Comparison of ENCODE assay signal across 32 cellular contexts in genomic region chr17:72394531-72394930, GRCh38.
DNase-seq lines count a peak whose midpoint lies in the region; ATAC-seq, FAIRE-seq and TF ChIP-seq lines count a peak whose summit lies in the region.
"Had no signal": no experiment of that assay in that cellular context is flagged by ENCODE, and none has a peak within 500 bp of the region (broad histone marks: within the 10 kb centered on the region; RNA-seq: fewer than 3 reads in every experiment).

No MANE protein-coding gene starts in this region.

- 77% methylated on average over 6 of the region's 6 CpGs for WGBS in A549 (ENCODE audit: missing lambda C conversion rate)

- H3K9me3 Mint-ChIP-seq in natural killer cell, result no peaks in the 10 kb centered on the region
- H3K9me3 Mint-ChIP-seq: activated CD8-positive, alpha-beta T cell treated with anti-CD3 and anti-CD28 coated beads for 36 hours; activated naive CD8-positive, alpha-beta T cell treated with anti-CD3 and anti-CD28 coated beads for 36 hours; effector memory CD8-positive, alpha-beta T cell; T-helper 1 cell treated with Interleukin-12 subunit alpha and Interleukin-12 subunit beta and Interleukin-4 antibody, amounts not matched to agents 30 μg/mL and 1 μg/mL, for 36 hours had no signal

- ATAC-seq in A549 (no peak), mucosa of descending colon (peak; percentile 13), natural killer cell (no peak)
- ATAC-seq: activated CD8-positive, alpha-beta T cell treated with anti-CD3 and anti-CD28 coated beads for 36 hours; effector memory CD8-positive, alpha-beta T cell; esophagus mucosa; foreskin keratinocyte; GM12878; heart left ventricle; lower lobe of right lung; stimulated activated naive B cell treated with anti-CD40 and anti-IgM and Interleukin-4, amounts not matched to agents 10 μg/mL and 1 μg/mL and 100 μg/mL, for 72 hours had no signal

- H3K4me3 Mint-ChIP-seq in natural killer cell, result no peak overlapping the region
- H3K4me3 Mint-ChIP-seq: activated CD8-positive, alpha-beta T cell treated with anti-CD3 and anti-CD28 coated beads for 36 hours; activated naive CD8-positive, alpha-beta T cell treated with anti-CD3 and anti-CD28 coated beads for 36 hours; effector memory CD8-positive, alpha-beta T cell; stimulated activated naive B cell treated with anti-CD40 and anti-IgM and Interleukin-4, amounts not matched to agents 10 μg/mL and 1 μg/mL and 100 μg/mL, for 72 hours; T-helper 1 cell treated with Interleukin-12 subunit alpha and Interleukin-12 subunit beta and Interleukin-4 antibody, amounts not matched to agents 30 μg/mL and 1 μg/mL, for 36 hours had no signal

- TF ChIP-seq RAD21 in A549 (conservative IDR thresholded peaks at IDR 0.05 in 1 of 2, IDR thresholded peaks at IDR 0.05 in 1 of 2), result no peak

- TF ChIP-seq CTCF in A549 (IDR thresholded peaks at IDR 0.05) (no peak), RWPE1 (conservative IDR thresholded peaks at IDR 0.05; ENCODE audit: low read depth) (no peak), mucosa of descending colon (IDR thresholded peaks at IDR 0.05) (no peak), natural killer cell (IDR thresholded peaks at IDR 0.05) (no peak)

- peak overlapping the region; percentile 63 for H3K4me2 ChIP-seq in A549

- peaks cover 84% of the 10 kb centered on the region for H3K4me1 ChIP-seq in A549
- H3K4me1 ChIP-seq in mucosa of descending colon (ENCODE audit: low read depth), result no peaks in the 10 kb centered on the region
- H3K4me1 ChIP-seq: ascending aorta, heart left ventricle, lower lobe of right lung, testis had no signal

- H3K27me3 Mint-ChIP-seq in natural killer cell (ENCODE audit: low read depth in 2 of 2), result no peaks in the 10 kb centered on the region
- H3K27me3 Mint-ChIP-seq: activated naive CD8-positive, alpha-beta T cell treated with anti-CD3 and anti-CD28 coated beads for 36 hours; effector memory CD8-positive, alpha-beta T cell; stimulated activated naive B cell treated with anti-CD40 and anti-IgM and Interleukin-4, amounts not matched to agents 10 μg/mL and 1 μg/mL and 100 μg/mL, for 72 hours had no signal

- H3K9me3 ChIP-seq in A549 (no peaks in the 10 kb centered on the region), mucosa of descending colon (no peaks in the 10 kb centered on the region)
- H3K9me3 ChIP-seq: ascending aorta, heart left ventricle, lower lobe of right lung, testis had no signal

- H3K4me1 Mint-ChIP-seq in natural killer cell, result no peaks in the 10 kb centered on the region
- H3K4me1 Mint-ChIP-seq: activated naive CD8-positive, alpha-beta T cell treated with anti-CD3 and anti-CD28 coated beads for 36 hours; stimulated activated naive B cell treated with anti-CD40 and anti-IgM and Interleukin-4, amounts not matched to agents 10 μg/mL and 1 μg/mL and 100 μg/mL, for 72 hours had no signal

- no peak for FAIRE-seq in A549 (lab: Jason Lieb, UNC)
- FAIRE-seq: A204.1, GM12878 had no signal

- POLR2A ChIA-PET in A549 (lab: Yijun Ruan, JAX) (interaction anchor here (0.6 to 1.3 kb wide), 3 partner anchors 9 to 197 kb away, joined by 3 to 5 read pairs (median 3); no protein-coding TSS in a partner anchor), RWPE1 (lab: Yijun Ruan, JAX; ENCODE audit: low non-redundant PET) (no interaction called here)

- DNase-seq in A549 (ENCODE audit: low read depth in 1 of 2, low spot score in 1 of 2) (no peak), ELR (ENCODE audit: low read depth) (peak; percentile 35), RWPE1 (ENCODE audit: low spot score) (no peak), mucosa of descending colon (no peak), DMS 273 (lab: John Stamatoyannopoulos, UW; ENCODE audit: unreplicated experiment) (no peak), NCI-H2029 treated with DMSO at 0.1 percent for 48 hours (lab: John Stamatoyannopoulos, UW) (no peak), KBM-7 (no peak), natural killer cell (no peak)
- DNase-seq: activated CD4-positive, alpha-beta T cell treated with anti-CD3 and anti-CD28 coated beads for 1 hour; activated CD8-positive, alpha-beta T cell treated with anti-CD3 and anti-CD28 coated beads for 36 hours; activated effector memory CD4-positive, alpha-beta T cell treated with Interleukin-2 at 50 U/mL for 16 hours; activated naive CD8-positive, alpha-beta T cell treated with anti-CD3 and anti-CD28 coated beads for 36 hours; caudate nucleus; COR-L47; cortex of kidney; DND-41; effector memory CD8-positive, alpha-beta T cell; foreskin keratinocyte; heart left ventricle; Kasumi-1; lower lobe of right lung; NCI-H2171; NCI-H524; stimulated activated CD4-positive, alpha-beta T cell treated with anti-CD3 and anti-CD28 coated beads, Interleukin-15, amount 100 ng/mL, for 24 hours; stimulated activated naive B cell treated with anti-CD40 and anti-IgM and Interleukin-4, amounts not matched to agents 10 μg/mL and 1 μg/mL and 100 μg/mL, for 72 hours; testis had no signal

- no peak for TF ChIP-seq EP300 in A549 (IDR thresholded peaks at IDR 0.05)

- intact Hi-C loops in mucosa of descending colon (cut with DNase I, micrococcal nuclease) (no loop called here), natural killer cell (cut with micrococcal nuclease) (no loop called here)

- H3K36me3 Mint-ChIP-seq in natural killer cell, result no peaks in the 10 kb centered on the region
- H3K36me3 Mint-ChIP-seq: activated naive CD8-positive, alpha-beta T cell treated with anti-CD3 and anti-CD28 coated beads for 36 hours; stimulated activated naive B cell treated with anti-CD40 and anti-IgM and Interleukin-4, amounts not matched to agents 10 μg/mL and 1 μg/mL and 100 μg/mL, for 72 hours had no signal

- no peaks in the 10 kb centered on the region for H3K36me3 ChIP-seq in mucosa of descending colon (ENCODE audit: low read depth)
- H3K36me3 ChIP-seq: ascending aorta, heart left ventricle, lower lobe of right lung had no signal

- CTCF ChIA-PET in A549 (lab: Yijun Ruan, JAX), result interaction anchor here (1.1 to 2.6 kb wide), 9 partner anchors 10 to 166 kb away, joined by 3 to 14 read pairs (median 3); no protein-coding TSS in a partner anchor
- CTCF ChIA-PET in RWPE1 (lab: Yijun Ruan, JAX), result no interaction called here

- TF ChIP-seq POLR2A in A549 (IDR thresholded peaks at IDR 0.05; ENCODE audit: low read length), result no peak

- H3K27ac Mint-ChIP-seq in natural killer cell, result no peak overlapping the region
- H3K27ac Mint-ChIP-seq: activated CD8-positive, alpha-beta T cell treated with anti-CD3 and anti-CD28 coated beads for 36 hours; activated naive CD8-positive, alpha-beta T cell treated with anti-CD3 and anti-CD28 coated beads for 36 hours; effector memory CD8-positive, alpha-beta T cell; stimulated activated naive B cell treated with anti-CD40 and anti-IgM and Interleukin-4, amounts not matched to agents 10 μg/mL and 1 μg/mL and 100 μg/mL, for 72 hours; T-helper 1 cell treated with Interleukin-12 subunit alpha and Interleukin-12 subunit beta and Interleukin-4 antibody, amounts not matched to agents 30 μg/mL and 1 μg/mL, for 36 hours had no signal

- H3K4me3 ChIP-seq in A549 (no peak overlapping the region), mucosa of descending colon (no peak overlapping the region)
- H3K4me3 ChIP-seq: ascending aorta, GM12878, heart left ventricle, lower lobe of right lung, testis had no signal

- in situ Hi-C loops in KBM-7 (cut with MboI; ENCODE audit: low pct_unique_long_range_greater_than_20kb, low sequenced_read_pairs), result no loop called here

- peak overlapping the region; percentile 76 to 85 for H3K27ac ChIP-seq in A549
- H3K27ac ChIP-seq in RWPE1, result peak overlapping the region; percentile 26; the same call in 1 of the 2 replicates
- H3K27ac ChIP-seq: ascending aorta, foreskin keratinocyte, heart left ventricle, HL-60, lower lobe of right lung, testis had no signal

TF ChIP-seq in A549, 52 proteins besides CTCF, POLR2A, EP300 and RAD21:
- TF ChIP-seq TFCP2L1 (CRISPR knock-in tag; IDR thresholded peaks at IDR 0.05), result no peak
- no peak for TF ChIP-seq RFX5 (IDR thresholded peaks at IDR 0.05)
- TF ChIP-seq HES2 (IDR thresholded peaks at IDR 0.05), result no peak
- TF ChIP-seq MYC (IDR thresholded peaks at IDR 0.05; ENCODE audit: borderline replicate concordance, low read length), result no peak
- no peak for TF ChIP-seq HOXB13 (CRISPR knock-in tag; IDR thresholded peaks at IDR 0.05; ENCODE audit: low read depth)
